8 cellular contexts compared by ENCODE assay signal in the genomic region with DNA sequence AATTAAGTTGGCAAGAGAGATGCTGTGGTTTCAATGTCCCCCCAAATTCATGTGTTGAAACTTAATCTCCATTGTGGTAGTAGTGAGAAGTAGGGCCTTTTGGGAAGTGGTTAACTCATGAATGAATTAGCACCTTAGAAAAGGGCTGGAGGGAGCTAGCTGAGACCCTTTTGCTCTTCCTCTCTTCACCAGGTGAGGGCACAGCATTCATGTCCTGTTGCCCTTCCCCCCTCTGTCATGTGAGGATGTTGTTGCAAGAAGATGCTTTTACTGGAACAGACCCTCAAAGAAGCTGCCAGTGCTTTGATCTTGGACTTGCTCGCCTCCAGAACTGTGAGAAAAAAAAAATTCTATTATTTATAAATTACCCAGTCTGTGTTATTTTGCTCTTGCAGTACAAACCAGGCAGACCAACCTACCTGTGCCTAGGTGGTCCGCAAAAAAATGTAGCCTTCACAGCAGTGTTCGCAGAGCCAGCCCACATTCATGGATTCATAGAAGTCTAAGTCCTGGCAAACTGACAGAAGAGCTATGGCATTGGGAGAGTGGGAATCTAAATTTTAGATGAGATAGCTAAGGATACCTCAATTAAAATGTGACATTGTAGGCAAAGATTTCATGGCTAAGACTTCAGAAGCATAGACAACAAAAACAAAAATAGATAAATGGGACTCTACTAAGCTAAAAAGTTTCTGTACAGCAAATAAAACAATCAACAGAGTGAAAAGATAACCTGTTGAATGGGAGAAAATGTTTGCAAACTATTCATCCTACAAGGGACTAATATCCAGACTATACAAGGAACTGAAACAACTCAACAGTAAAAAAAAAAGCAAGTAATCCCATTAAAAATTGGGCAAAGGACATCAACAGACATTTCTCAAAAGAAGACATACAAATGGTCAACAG. TPM values are rescaled to one million over a fixed set of nuclear protein-coding genes. Genes with fewer than 3 reads are reported as not detected.
DNase-seq lines count a peak whose midpoint lies in the region; ATAC-seq and TF ChIP-seq lines count a peak whose summit lies in the region.
"Had no signal": no experiment of that assay in that cellular context is flagged by ENCODE, and none has a peak within 500 bp of the region (broad histone marks: within the 10 kb centered on the region; RNA-seq: fewer than 3 reads in every experiment).

No MANE protein-coding gene starts in this region.

- peaks cover 9% of the 10 kb centered on the region for H3K4me1 Mint-ChIP-seq in stimulated activated memory B cell treated with anti-CD40 and anti-IgM and Interleukin-4, amounts not matched to agents 10 μg/mL and 1 μg/mL and 100 μg/mL, for 72 hours

- H3K36me3 Mint-ChIP-seq in stimulated activated memory B cell treated with anti-CD40 and anti-IgM and Interleukin-4, amounts not matched to agents 10 μg/mL and 1 μg/mL and 100 μg/mL, for 72 hours, result no peaks in the 10 kb centered on the region

- no peak overlapping the region for H3K27ac ChIP-seq in RWPE2 (ENCODE audit: poor library complexity, severe bottlenecking)
- no peak overlapping the region for H3K27ac ChIP-seq in gastroesophageal sphincter

- no peaks in the 10 kb centered on the region for H3K9me3 Mint-ChIP-seq in stimulated activated memory B cell treated with anti-CD40 and anti-IgM and Interleukin-4, amounts not matched to agents 10 μg/mL and 1 μg/mL and 100 μg/mL, for 72 hours

- H3K4me1 ChIP-seq in RWPE2 (ENCODE audit: insufficient read depth, poor library complexity, severe bottlenecking) (no peaks in the 10 kb centered on the region), gastroesophageal sphincter (no peaks in the 10 kb centered on the region)

- TF ChIP-seq CTCF in GM10266 (IDR thresholded peaks at IDR 0.05; ENCODE audit: control insufficient read depth, insufficient read depth, low read depth, missing control alignments) (peak; percentile 30), RWPE2 (IDR thresholded peaks at IDR 0.05; ENCODE audit: poor library complexity, severe bottlenecking) (peak; percentile 37), gastroesophageal sphincter (IDR thresholded peaks at IDR 0.05) (no peak)

- TF ChIP-seq POLR2A in gastroesophageal sphincter (IDR thresholded peaks at IDR 0.05), result no peak

- peak; percentile 57 for ATAC-seq in GM21723 (IDR thresholded peaks at IDR 0.05; ENCODE audit: unreplicated experiment)
- 0 out of 3 replicates have a peak, but pooled peaks have one; percentile 35 for ATAC-seq in RWPE2 (ENCODE audit: low read depth)
- no peak for ATAC-seq in GM19035 (IDR thresholded peaks at IDR 0.05; ENCODE audit: unreplicated experiment)
- no peak for ATAC-seq in stimulated activated memory B cell treated with anti-CD40 and anti-IgM and Interleukin-4, amounts not matched to agents 10 μg/mL and 1 μg/mL and 100 μg/mL, for 72 hours
- no peak for ATAC-seq in gastroesophageal sphincter

- H3K4me3 Mint-ChIP-seq in stimulated activated memory B cell treated with anti-CD40 and anti-IgM and Interleukin-4, amounts not matched to agents 10 μg/mL and 1 μg/mL and 100 μg/mL, for 72 hours, result no peak overlapping the region

- H3K9me3 ChIP-seq in RWPE2 (ENCODE audit: severe bottlenecking), result no peaks in the 10 kb centered on the region
- no peaks in the 10 kb centered on the region for H3K9me3 ChIP-seq in gastroesophageal sphincter

- H3K36me3 ChIP-seq in RWPE2 (ENCODE audit: low read depth), result no peaks in the 10 kb centered on the region
- no peaks in the 10 kb centered on the region for H3K36me3 ChIP-seq in gastroesophageal sphincter

- no peak overlapping the region for H3K27ac Mint-ChIP-seq in stimulated activated memory B cell treated with anti-CD40 and anti-IgM and Interleukin-4, amounts not matched to agents 10 μg/mL and 1 μg/mL and 100 μg/mL, for 72 hours

- 67 to 73% methylated on average over 3 of the region's 3 CpGs for WGBS in gastroesophageal sphincter (ENCODE audit: low coverage in 1 of 2), 2 donors

- H3K27me3 ChIP-seq in RWPE2 (ENCODE audit: insufficient read depth, poor library complexity, severe bottlenecking), result no peaks in the 10 kb centered on the region
- peaks cover 6% of the 10 kb centered on the region for H3K27me3 ChIP-seq in gastroesophageal sphincter

- TF ChIP-seq EP300 in gastroesophageal sphincter (IDR thresholded peaks at IDR 0.05), result no peak

- DNase-seq in GM10266 (ENCODE audit: extremely low spot score) (peak; percentile 11), RWPE2 (ENCODE audit: low spot score) (no peak), iPS-NIHi11 (ENCODE audit: low spot score) (peak; percentile 66)
- DNase-seq: T-helper 1 cell had no signal

- peaks cover 24% of the 10 kb centered on the region for H3K27me3 Mint-ChIP-seq in stimulated activated memory B cell treated with anti-CD40 and anti-IgM and Interleukin-4, amounts not matched to agents 10 μg/mL and 1 μg/mL and 100 μg/mL, for 72 hours

- H3K4me3 ChIP-seq in RWPE2 (ENCODE audit: severe bottlenecking) (no peak overlapping the region), gastroesophageal sphincter (no peak overlapping the region)

RNA-seq across cellular contexts. Expression of gene ABCA5, which starts 32.0 kb away (rescaled TPM):
- total RNA-seq in gastroesophageal sphincter, result 10 to 100 TPM in 3 of 4 donors, 1 to 10 TPM in 1; 9.4 to 42.0 (median 22.0) TPM

RNA-seq across cellular contexts. Expression of gene MAP2K6, which starts 55.6 kb away (rescaled TPM):
- 1 to 10 TPM in 3 of 4 donors, under 1 TPM in 1; 0.69 to 8.7 (median 2.4) TPM for total RNA-seq in gastroesophageal sphincter

Comparison
In these comparisons a context has a peak if more than half of its experiments do, and no peak if none do; other contexts are left out.
1. CTCF ChIP-seq: peak in GM10266 (single experiment) and RWPE2 (single experiment); none in gastroesophageal sphincter (0 of 4).
2. ATAC-seq: peak in GM21723 (single experiment) and RWPE2 (single experiment); none in GM19035 (single experiment), stimulated activated memory B cell treated with anti-CD40 and anti-IgM and Interleukin-4, amounts not matched to agents 10 μg/mL and 1 μg/mL and 100 μg/mL, for 72 hours (single experiment) and gastroesophageal sphincter (single experiment).